22 cellular contexts compared by ENCODE assay signal in the genomic region with DNA sequence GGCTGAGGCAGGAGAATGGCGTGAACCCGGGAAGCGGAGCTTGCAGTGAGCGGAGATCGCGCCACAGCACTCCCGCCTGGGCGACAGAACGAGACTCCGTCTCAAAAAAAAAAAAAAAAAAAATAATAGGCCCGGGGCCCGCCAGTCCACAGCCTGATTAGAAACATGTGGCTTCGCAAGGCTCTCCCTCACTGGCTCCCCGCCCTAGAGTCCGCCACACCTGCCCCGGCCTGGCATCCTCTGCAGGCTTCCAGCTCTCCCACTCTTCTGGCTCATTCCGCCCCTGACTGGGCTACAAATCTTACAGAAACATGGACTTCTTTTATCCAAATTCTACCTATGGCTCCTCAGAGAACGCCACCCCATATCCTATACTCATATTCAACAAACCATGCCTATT. TPM values are rescaled to one million over a fixed set of nuclear protein-coding genes. Genes with fewer than 3 reads are reported as not detected.
DNase-seq lines count a peak whose midpoint lies in the region; ATAC-seq and TF ChIP-seq lines count a peak whose summit lies in the region.
"Had no signal": no experiment of that assay in that cellular context is flagged by ENCODE, and none has a peak within 500 bp of the region (broad histone marks: within the 10 kb centered on the region; RNA-seq: fewer than 3 reads in every experiment).

No MANE protein-coding gene starts in this region.

- H3K9me3 ChIP-seq in SK-N-SH (no peaks in the 10 kb centered on the region), Panc1 (ENCODE audit: control insufficient read depth, insufficient read depth, low read depth, low read length) (no peaks in the 10 kb centered on the region), iPS-20b (ENCODE audit: insufficient read depth, low read depth, low read length) (no peaks in the 10 kb centered on the region), HAP-1 (no peaks in the 10 kb centered on the region)
- H3K9me3 ChIP-seq: Caco-2, SJCRH30 had no signal

- H3K27me3 ChIP-seq in SK-N-SH (ENCODE audit: insufficient read depth) (no peaks in the 10 kb centered on the region), Panc1 (ENCODE audit: control insufficient read depth, insufficient read depth, low read length) (no peaks in the 10 kb centered on the region), iPS-20b (ENCODE audit: insufficient read depth, low read length) (no peaks in the 10 kb centered on the region), HAP-1 (ENCODE audit: low read depth) (no peaks in the 10 kb centered on the region)
- H3K27me3 ChIP-seq: SJCRH30 had no signal

- H3K9ac ChIP-seq in SK-N-SH: no peak overlapping the region
- H3K9ac ChIP-seq in iPS-20b (ENCODE audit: low read depth, low read length): peak overlapping the region; percentile 47; the same call in 1 of the 2 replicates

- POLR2A ChIA-PET in SK-N-SH (lab: Yijun Ruan, JAX): no interaction called here
- POLR2A ChIA-PET in Panc1 (lab: Charles Lee): no interaction called here

- in situ Hi-C loops in Panc1 (cut with HindIII; ENCODE audit: low pct_unique_long_range_greater_than_20kb, low sequenced_read_pairs): no loop called here
- in situ Hi-C loops in HAP-1 (cut with MboI; ENCODE audit: low sequenced_read_pairs): no loop called here

- no peak overlapping the region for H3K4me2 ChIP-seq in SK-N-SH

- H3F3A ChIP-seq in SK-N-SH (replicated peaks; ENCODE audit: insufficient read depth): no peaks in the 10 kb centered on the region

- no peak for TF ChIP-seq EP300 in SK-N-SH (IDR thresholded peaks at IDR 0.05; ENCODE audit: borderline replicate concordance in 1 of 2, low read depth in 1 of 2, low read length in 1 of 2)

- no peak; the same call in 2 of the 3 replicates for ATAC-seq in SK-N-SH treated with all-trans-retinoic acid at 6 μM for 48 hours
- ATAC-seq in Panc1: peak; percentile 33; the same call in 1 of the 2 replicates
- ATAC-seq: CD8-positive, alpha-beta T cell; PC-3; T-cell had no signal

- WGBS in SK-N-SH (ENCODE audit: low lambda C conversion rate): 83% methylated on average over 18 of the region's 18 CpGs

- H4K20me1 ChIP-seq in SK-N-SH (ENCODE audit: insufficient read depth): no peaks in the 10 kb centered on the region

- BruUV-seq in Panc1 (replicated peaks; lab: Mats Ljungman, UMichigan): no TSS peak

- no peak overlapping the region for H2AFZ ChIP-seq in SK-N-SH (ENCODE audit: low read depth)

- no peak overlapping the region for H3K27ac ChIP-seq in SK-N-SH (ENCODE audit: low read depth in 2 of 2, low read length in 1 of 2)
- no peak overlapping the region for H3K27ac ChIP-seq in Panc1 (ENCODE audit: low read length)
- no peak overlapping the region for H3K27ac ChIP-seq in iPS-20b (ENCODE audit: low read length)
- H3K27ac ChIP-seq: C4-2B, SJCRH30 had no signal

- H3K4me1 ChIP-seq in SK-N-SH (ENCODE audit: control insufficient read depth in 1 of 2, insufficient read depth in 2 of 2, low read depth in 1 of 2, low read length in 1 of 2) (no peaks in the 10 kb centered on the region; a peak in 1 of 4 replicates), Panc1 (ENCODE audit: control insufficient read depth, insufficient read depth, low read length) (no peaks in the 10 kb centered on the region), iPS-20b (ENCODE audit: insufficient read depth, low read length) (peaks cover 22% of the 10 kb centered on the region; the same call in 1 of the 2 replicates), HAP-1 (no peaks in the 10 kb centered on the region)
- H3K4me1 ChIP-seq: Caco-2, SJCRH30 had no signal

- intact Hi-C loops in Panc1 (cut with micrococcal nuclease; ENCODE audit: unreplicated experiment): no loop called here

- CTCF ChIA-PET in SK-N-SH (lab: Yijun Ruan, JAX) (interaction anchor here (0.6 kb wide), 1 partner anchor 985 kb away, joined by 3 read pairs; no protein-coding TSS in a partner anchor), Panc1 (lab: Charles Lee) (no interaction called here)

- TF ChIP-seq CTCF in SK-N-SH (IDR thresholded peaks at IDR 0.05): no peak
- no peak for TF ChIP-seq CTCF in Panc1 (IDR thresholded peaks at IDR 0.05)

- H3K9me2 ChIP-seq in SK-N-SH: no peaks in the 10 kb centered on the region

- DNase-seq in SK-N-SH: peak; percentile 36
- DNase-seq in Panc1 (ENCODE audit: low read depth, low spot score): no peak
- no peak for DNase-seq in HAP-1 (ENCODE audit: low spot score in 2 of 2)
- DNase-seq in NCI-H1930 (lab: John Stamatoyannopoulos, UW): no peak
- DNase-seq in NCI-H2107 (lab: John Stamatoyannopoulos, UW): no peak
- DNase-seq: Caco-2; CD8-positive, alpha-beta T cell; DMS79 treated with DMSO at 0.1 percent for 48 hours; KBM-7; NCI-H1105 treated with DMSO at 0.1 percent for 48 hours; NCI-H146; NCI-H2029 treated with DMSO at 0.1 percent for 48 hours; NCI-H2171 treated with DMSO at 0.1 percent for 48 hours; NCI-H345; NCI-H510A treated with DMSO at 0.1 percent for 48 hours; NCI-H774; PC-3; SJCRH30; T-cell had no signal

- no peak for TF ChIP-seq RAD21 in SK-N-SH (IDR thresholded peaks at IDR 0.05; ENCODE audit: low read length)

- H3K79me2 ChIP-seq in SK-N-SH (ENCODE audit: insufficient read depth): no peaks in the 10 kb centered on the region

- H3K36me3 ChIP-seq in SK-N-SH (replicated peaks in 1 of 2; ENCODE audit: control insufficient read depth in 1 of 2, insufficient read depth in 2 of 2, low read length in 1 of 2) (no peaks in the 10 kb centered on the region), Panc1 (ENCODE audit: control insufficient read depth, insufficient read depth, low read length) (no peaks in the 10 kb centered on the region), iPS-20b (ENCODE audit: insufficient read depth, low read depth, low read length) (no peaks in the 10 kb centered on the region), HAP-1 (replicated peaks) (no peaks in the 10 kb centered on the region)

- H3K4me3 ChIP-seq in SK-N-SH (ENCODE audit: low read depth in 2 of 2, low read length in 1 of 2) (no peak overlapping the region), Panc1 (ENCODE audit: low read depth in 2 of 2, low read length in 2 of 2) (no peak overlapping the region), iPS-20b (ENCODE audit: low read length) (peak overlapping the region; percentile 35; the same call in 1 of the 2 replicates), HAP-1 (no peak overlapping the region)
- H3K4me3 ChIP-seq: SJCRH30 had no signal

TF ChIP-seq in SK-N-SH, 30 proteins besides CTCF, POLR2A, EP300 and RAD21 (continues in another document):
- TF ChIP-seq RCOR1 (IDR thresholded peaks at IDR 0.05; ENCODE audit: low read length): no peak
- TF ChIP-seq SIN3A (IDR thresholded peaks at IDR 0.05; ENCODE audit: borderline replicate concordance, low read depth, low read length): no peak
- TF ChIP-seq YY1 (IDR thresholded peaks at IDR 0.05; ENCODE audit: low read depth): no peak
- TF ChIP-seq FOXJ3 (CRISPR knock-in tag; IDR thresholded peaks at IDR 0.05): no peak
- TF ChIP-seq POLR2AphosphoS5 (IDR thresholded peaks at IDR 0.05; ENCODE audit: low read depth, low read length): no peak
- TF ChIP-seq TEAD4 (IDR thresholded peaks at IDR 0.05; ENCODE audit: borderline replicate concordance, insufficient read depth): no peak
- TF ChIP-seq CHD2 (IDR thresholded peaks at IDR 0.05; ENCODE audit: low read length, partially characterized antibody): no peak
- TF ChIP-seq, protein P1, sequence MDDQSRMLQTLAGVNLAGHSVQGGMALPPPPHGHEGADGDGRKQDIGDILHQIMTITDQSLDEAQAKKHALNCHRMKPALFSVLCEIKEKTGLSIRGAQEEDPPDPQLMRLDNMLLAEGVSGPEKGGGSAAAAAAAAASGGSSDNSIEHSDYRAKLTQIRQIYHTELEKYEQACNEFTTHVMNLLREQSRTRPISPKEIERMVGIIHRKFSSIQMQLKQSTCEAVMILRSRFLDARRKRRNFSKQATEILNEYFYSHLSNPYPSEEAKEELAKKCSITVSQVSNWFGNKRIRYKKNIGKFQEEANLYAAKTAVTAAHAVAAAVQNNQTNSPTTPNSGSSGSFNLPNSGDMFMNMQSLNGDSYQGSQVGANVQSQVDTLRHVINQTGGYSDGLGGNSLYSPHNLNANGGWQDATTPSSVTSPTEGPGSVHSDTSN (IDR thresholded peaks at IDR 0.05): no peak
- no peak for TF ChIP-seq FOSL2 (IDR thresholded peaks at IDR 0.05; ENCODE audit: borderline replicate concordance, low read depth)
- no peak for TF ChIP-seq MEF2A (IDR thresholded peaks at IDR 0.05; ENCODE audit: borderline replicate concordance, low read depth)

TF ChIP-seq in SK-N-SH treated with all-trans-retinoic acid at 6 μM for 48 hours, 23 proteins besides CTCF, POLR2A, EP300 and RAD21:
- TF ChIP-seq TCF4 (CRISPR knock-in tag; IDR thresholded peaks at IDR 0.05; ENCODE audit: borderline replicate concordance) (no peak), SNAI2 (CRISPR knock-in tag; IDR thresholded peaks at IDR 0.05) (no peak), ZFP3 (CRISPR knock-in tag; IDR thresholded peaks at IDR 0.05) (no peak)

RNA-seq across cellular contexts. Expression of a gene that starts 32.4 kb away (rescaled TPM):
- polyA plus RNA-seq in SK-N-SH (2012; rRNA removed): 0.15 and 0.39 TPM in 2 replicates
- polyA plus RNA-seq in SK-N-SH (2012; cell fraction: cytosol; rRNA removed): 0.13 and 0.47 TPM in 2 replicates
- polyA plus RNA-seq in SK-N-SH (2012; cell fraction: nucleus; rRNA removed): 0.10 and 0.12 TPM in 2 replicates
- total RNA-seq in Panc1 (2021; ENCODE audit: unreplicated experiment): 0.05 TPM
- polyA plus RNA-seq in Panc1 (2012; ENCODE audit: insufficient read length): 0.02 TPM
- total RNA-seq: CD8-positive, alpha-beta T cell had no signal
